Comparison of ENCODE assay signal across 20 cellular contexts in the genomic region with DNA sequence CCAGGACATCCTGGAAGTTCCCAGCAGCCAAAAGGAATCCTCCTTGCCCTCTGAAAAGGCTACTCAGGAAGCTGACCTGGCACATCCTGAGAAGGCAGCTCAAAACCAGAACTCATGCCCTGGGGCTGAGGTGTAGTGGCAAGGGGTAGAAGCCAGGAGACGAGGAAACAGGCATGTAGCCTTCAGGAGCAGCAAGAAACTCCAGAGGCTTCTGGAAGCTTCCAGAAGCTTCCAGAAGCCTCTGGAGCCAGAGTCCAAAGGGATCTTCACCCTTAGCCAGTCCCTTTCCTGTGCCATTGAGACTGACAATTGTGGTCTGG. TPM values are rescaled to one million over a fixed set of nuclear protein-coding genes. Genes with fewer than 3 reads are reported as not detected.
DNase-seq lines count a peak whose midpoint lies in the region; TF ChIP-seq lines count a peak whose summit lies in the region.
"Had no signal": no experiment of that assay in that cellular context is flagged by ENCODE, and none has a peak within 500 bp of the region (broad histone marks: within the 10 kb centered on the region; RNA-seq: fewer than 3 reads in every experiment).

No MANE protein-coding gene starts in this region.

- H4K20me1 ChIP-seq in mammary epithelial cell (ENCODE audit: insufficient read depth, low read length) = no peaks in the 10 kb centered on the region

- no peak for TF ChIP-seq POLR2A in spleen (IDR thresholded peaks at IDR 0.05)

- intact Hi-C loops in mammary epithelial cell (cut with micrococcal nuclease) = no loop called here
- intact Hi-C loops in spleen (cut with DNase I; ENCODE audit: low total_unique reads) = no loop called here

- no peak overlapping the region for H3K23ac ChIP-seq in mesenchymal stem cell (ENCODE audit: low read length in 2 of 2)

- WGBS in mammary epithelial cell (ENCODE audit: low coverage, missing lambda C conversion rate) = 67% methylated on average over 1 of the region's 1 CpG
- 50 to 78% (median 69%) methylated on average over 1 of the region's 1 CpG for WGBS in spleen, 5 donors
- 58% methylated on average over 1 of the region's 1 CpG for WGBS in mesenchymal stem cell

- DNase-seq in MG63 (peak; percentile 34), RPMI7951 (ENCODE audit: low read depth) (peak; percentile 75), mammary epithelial cell (peak; percentile 20), foreskin melanocyte (no peak), spleen (no peak), mesenchymal stem cell (no peak)
- no peak for DNase-seq in activated CD4-positive, alpha-beta T cell treated with anti-CD3 and anti-CD28 coated beads for 1 hour
- DNase-seq: ACHN; BE2C; CD4-positive, CD25-positive, alpha-beta regulatory T cell; CD8-positive, alpha-beta memory T cell; COR-L47; DMS 273 treated with DMSO at 0.1 percent for 48 hours; DMS53; DND-41; EL; GOT3; H7; HFFc6 had no signal

- H3K4me3 ChIP-seq in MG63 (no peak overlapping the region), mammary epithelial cell (replicated peaks in 1 of 3; ENCODE audit: insufficient read depth in 1 of 3, low read depth in 2 of 3, low read length in 3 of 3) (no peak overlapping the region), spleen (no peak overlapping the region), mesenchymal stem cell (ENCODE audit: insufficient read depth in 1 of 2, low read depth in 1 of 2, low read length in 2 of 2) (no peak overlapping the region)

- no peak overlapping the region for H2AFZ ChIP-seq in mammary epithelial cell (ENCODE audit: low read depth, low read length)
- no peak overlapping the region for H2AFZ ChIP-seq in mesenchymal stem cell (ENCODE audit: low read depth, low read length)

- H3K9ac ChIP-seq in mammary epithelial cell (ENCODE audit: insufficient read depth, low read length) (no peak overlapping the region), mesenchymal stem cell (ENCODE audit: low read length) (no peak overlapping the region)

- H3K36me3 ChIP-seq in MG63 = no peaks in the 10 kb centered on the region; the same call in 1 of the 2 replicates
- no peaks in the 10 kb centered on the region for H3K36me3 ChIP-seq in mammary epithelial cell (ENCODE audit: insufficient read depth, low read length)
- no peaks in the 10 kb centered on the region for H3K36me3 ChIP-seq in spleen
- no peaks in the 10 kb centered on the region for H3K36me3 ChIP-seq in mesenchymal stem cell (ENCODE audit: control insufficient read depth in 1 of 2, insufficient read depth in 2 of 2, low read depth in 1 of 2, low read length in 2 of 2)
- H3K36me3 ChIP-seq: BE2C had no signal

- H3K79me2 ChIP-seq in mammary epithelial cell (ENCODE audit: insufficient read depth, low read length) = no peaks in the 10 kb centered on the region

- H3K9me3 ChIP-seq in MG63 (no peaks in the 10 kb centered on the region), mammary epithelial cell (replicated peaks; ENCODE audit: insufficient read depth, low read length) (no peaks in the 10 kb centered on the region), spleen (no peaks in the 10 kb centered on the region), mesenchymal stem cell (ENCODE audit: control insufficient read depth, low read length) (no peaks in the 10 kb centered on the region)
- H3K9me3 ChIP-seq: BE2C had no signal

- H3K4ac ChIP-seq in mesenchymal stem cell (ENCODE audit: low read depth in 1 of 2, low read length in 2 of 2) = no peak overlapping the region

- no peak overlapping the region for H2BK120ac ChIP-seq in mesenchymal stem cell (ENCODE audit: low read depth, low read length)

- H3K4me1 ChIP-seq in mammary epithelial cell (ENCODE audit: insufficient read depth, low read length) (no peaks in the 10 kb centered on the region), spleen (peaks cover 0 to 23% (median 0%) of the 10 kb centered on the region in 6 donors), mesenchymal stem cell (ENCODE audit: control insufficient read depth, insufficient read depth, low read depth, low read length) (no peaks in the 10 kb centered on the region)
- H3K4me1 ChIP-seq: BE2C had no signal

- in situ Hi-C loops in mammary epithelial cell (cut with MboI; ENCODE audit: low sequenced_read_pairs in 2 of 2) = no loop called here

- TF ChIP-seq CTCF in mammary epithelial cell (conservative IDR thresholded peaks at IDR 0.05 in 1 of 2, IDR thresholded peaks at IDR 0.05 in 1 of 2; ENCODE audit: extremely low read depth in 1 of 2, insufficient read depth in 1 of 2, low read depth in 1 of 2, low read length in 2 of 2) (no peak), spleen (IDR thresholded peaks at IDR 0.05 in 8 of 11, conservative IDR thresholded peaks at IDR 0.05 in 3 of 11) (no peak)

- no peak overlapping the region for H2BK5ac ChIP-seq in mesenchymal stem cell (ENCODE audit: low read depth, low read length, poor library complexity, severe bottlenecking)

- H4K8ac ChIP-seq in mesenchymal stem cell (ENCODE audit: low read length) = no peak overlapping the region

- dilution Hi-C loops in mammary epithelial cell (cut with HindIII; ENCODE audit: low sequenced_read_pairs) = no loop called here

- no peak overlapping the region for H3K18ac ChIP-seq in mesenchymal stem cell (ENCODE audit: low read depth in 1 of 2, low read length in 2 of 2)

- H3K79me1 ChIP-seq in mesenchymal stem cell (replicated peaks; ENCODE audit: low read length, poor library complexity, severe bottlenecking) = no peaks in the 10 kb centered on the region

- H2BK15ac ChIP-seq in mesenchymal stem cell (ENCODE audit: low read depth, poor library complexity, severe bottlenecking) = no peak overlapping the region

- no peak overlapping the region for H4K91ac ChIP-seq in mesenchymal stem cell (ENCODE audit: low read length)

- H3K14ac ChIP-seq in mesenchymal stem cell (ENCODE audit: low read length in 2 of 2) = no peak overlapping the region

- H3K27me3 ChIP-seq in MG63 = no peaks in the 10 kb centered on the region
- no peaks in the 10 kb centered on the region for H3K27me3 ChIP-seq in mammary epithelial cell (ENCODE audit: insufficient read depth, low read length)
- H3K27me3 ChIP-seq in spleen (replicated peaks in 1 of 7) = peaks cover 0 to 14% (median 0%) of the 10 kb centered on the region in 7 donors
- H3K27me3 ChIP-seq in mesenchymal stem cell (ENCODE audit: control insufficient read depth in 1 of 2, insufficient read depth in 1 of 2, low read length in 2 of 2) = peaks cover 56 to 81% of the 10 kb centered on the region in 2 experiments
- H3K27me3 ChIP-seq: BE2C had no signal

- no peak overlapping the region for H2BK12ac ChIP-seq in mesenchymal stem cell (ENCODE audit: low read length in 2 of 2)

- H3K4me2 ChIP-seq in mammary epithelial cell (ENCODE audit: insufficient read depth, low read depth, low read length) = no peak overlapping the region
- no peak overlapping the region for H3K4me2 ChIP-seq in mesenchymal stem cell (ENCODE audit: low read length, poor library complexity, severe bottlenecking)

- H3K27ac ChIP-seq in mammary epithelial cell (ENCODE audit: insufficient read depth, low read depth, low read length) = no peak overlapping the region
- H3K27ac ChIP-seq in spleen = no peak overlapping the region
- no peak overlapping the region for H3K27ac ChIP-seq in mesenchymal stem cell (ENCODE audit: low read length, poor library complexity, severe bottlenecking)
- H3K27ac ChIP-seq: HL-60 had no signal

- H2AK5ac ChIP-seq in mesenchymal stem cell (ENCODE audit: low read length, severe bottlenecking) = no peak overlapping the region

- CTCF ChIA-PET in mammary epithelial cell (lab: Charles Lee; ENCODE audit: low non-redundant PET) = no interaction called here

- BruUV-seq in mammary epithelial cell (replicated peaks; lab: Mats Ljungman, UMichigan) = no TSS peak

RNA-seq across cellular contexts. Expression of a gene that starts 43.9 kb away (rescaled TPM):
- 4.8 and 10.7 TPM in 2 replicates for total RNA-seq in MG63 (2014; rRNA removed; shearing (Covaris generic); ENCODE audit: low replicate concordance)
- 0.96 and 0.98 TPM in 2 replicates for total RNA-seq in RPMI7951 (2014; rRNA removed; shearing (Covaris generic))
- total RNA-seq in mammary epithelial cell = 1 to 10 TPM in 1 of 2 donors, not detected in 1; 2.0 TPM
- polyA plus RNA-seq in mammary epithelial cell = not detected
- polyA minus RNA-seq in mammary epithelial cell = not detected
- 1 to 10 TPM in 2 of 7 donors, under 1 TPM in 4, not detected in 1; 0.43 to 1.5 (median 0.95) TPM for total RNA-seq in spleen
- polyA plus RNA-seq in spleen = under 1 TPM; 0.26 to 0.58 (median 0.36) TPM
- polyA plus RNA-seq in mesenchymal stem cell (2013, experiment 1 of 2) = 0.46 TPM
- polyA plus RNA-seq in mesenchymal stem cell (2013, experiment 2 of 2) = 0.37 TPM
- total RNA-seq: CD4-positive, CD25-positive, alpha-beta regulatory T cell; CD8-positive, alpha-beta memory T cell; HFFc6 had no signal
- polyA plus RNA-seq: CD4-positive, CD25-positive, alpha-beta regulatory T cell; CD8-positive, alpha-beta memory T cell had no signal

Comparison
In these comparisons a context has a peak if more than half of its experiments do, and no peak if none do; other contexts are left out.
1. DNase-seq: peak in MG63 (single experiment), RPMI7951 (single experiment) and mammary epithelial cell (single experiment); none in foreskin melanocyte (single experiment), spleen (single experiment), activated CD4-positive, alpha-beta T cell treated with anti-CD3 and anti-CD28 coated beads for 1 hour (single experiment) and mesenchymal stem cell (single experiment).